ENCODE assay signal across 15 cellular contexts in the genomic region with DNA sequence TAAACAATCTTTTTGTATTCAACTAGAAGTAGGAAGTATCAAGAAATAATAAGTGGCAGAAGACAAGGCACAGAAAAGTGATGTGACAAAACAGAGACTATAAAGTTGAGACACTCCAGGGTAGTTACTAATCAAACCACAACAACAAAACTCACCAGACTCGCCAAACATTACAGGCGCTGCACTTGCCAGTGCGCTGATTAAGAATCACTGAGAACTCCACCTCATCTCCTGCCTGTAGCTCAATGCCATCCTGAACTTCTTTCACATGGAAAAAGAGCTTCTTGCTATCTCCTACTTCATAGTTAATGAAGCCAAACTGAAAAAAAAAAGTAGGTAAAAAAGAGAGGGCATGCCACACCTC. TPM values are rescaled to one million over a fixed set of nuclear protein-coding genes. Genes with fewer than 3 reads are reported as not detected.
DNase-seq lines count a peak whose midpoint lies in the region; ATAC-seq and TF ChIP-seq lines count a peak whose summit lies in the region.
"Had no signal": no experiment of that assay in that cellular context is flagged by ENCODE, and none has a peak within 500 bp of the region (broad histone marks: within the 10 kb centered on the region; RNA-seq: fewer than 3 reads in every experiment).

No MANE protein-coding gene starts in this region.

- 72 to 91% methylated on average over 3 of the region's 3 CpGs for WGBS in esophagus, 2 donors

- DNase-seq in activated T-cell treated with anti-CD3 and anti-CD28 coated beads, Interleukin-2, amount 50 U/mL, for 24 hours, result no peak
- DNase-seq in activated T-cell treated with anti-CD3 and anti-CD28 coated beads, Interleukin-2, amount 50 U/mL, for 4 hours, result no peak
- DNase-seq in RKO (ENCODE audit: low spot score), result peak; percentile 56
- DNase-seq in GM20000 (ENCODE audit: low spot score), result no peak
- DNase-seq in NCI-H526 treated with DMSO at 0.1 percent for 48 hours (lab: John Stamatoyannopoulos, UW), result no peak
- DNase-seq in amniotic stem cell (lab: John Stamatoyannopoulos, UW), result no peak
- DNase-seq: activated B cell treated with CpG ODN at 0.5 μM for 24 hours, DMS153, NCI-H1092 treated with DMSO at 0.1 percent for 48 hours, SW 1271, upper lobe of right lung had no signal

- H3K27ac ChIP-seq in esophagus (ENCODE audit: low read depth in 2 of 2, low read length in 1 of 2), result peak overlapping the region; percentile 29 to 52
- peak overlapping the region in 11 of 21 experiments; percentile 9 to 65 (median 56) for H3K27ac ChIP-seq in skin epidermis
- H3K27ac ChIP-seq: upper lobe of right lung had no signal

- no peak overlapping the region for H3K4me3 Mint-ChIP-seq in activated T-cell treated with anti-CD3 and anti-CD28 coated beads, Interleukin-2, amount 50 U/mL, for 24 hours
- H3K4me3 Mint-ChIP-seq in activated T-cell treated with anti-CD3 and anti-CD28 coated beads, Interleukin-2, amount 50 U/mL, for 4 hours, result no peak overlapping the region
- H3K4me3 Mint-ChIP-seq: activated B cell treated with CpG ODN at 0.5 μM for 24 hours had no signal

- H3K9me3 ChIP-seq in esophagus (ENCODE audit: control insufficient read depth in 2 of 2, insufficient read depth in 1 of 2, low read depth in 1 of 2, low read length in 1 of 2), result no peaks in the 10 kb centered on the region
- H3K9me3 ChIP-seq: upper lobe of right lung had no signal

- peaks cover 88% of the 10 kb centered on the region for H3K36me3 Mint-ChIP-seq in activated T-cell treated with anti-CD3 and anti-CD28 coated beads, Interleukin-2, amount 50 U/mL, for 24 hours (ENCODE audit: low read depth)
- peaks cover 55% of the 10 kb centered on the region for H3K36me3 Mint-ChIP-seq in activated T-cell treated with anti-CD3 and anti-CD28 coated beads, Interleukin-2, amount 50 U/mL, for 4 hours (ENCODE audit: insufficient read depth)

- no peak for ATAC-seq in activated T-cell treated with anti-CD3 and anti-CD28 coated beads, Interleukin-2, amount 50 U/mL, for 4 hours
- ATAC-seq: upper lobe of right lung had no signal

- peaks cover 42% of the 10 kb centered on the region for H3K4me1 Mint-ChIP-seq in activated T-cell treated with anti-CD3 and anti-CD28 coated beads, Interleukin-2, amount 50 U/mL, for 24 hours (ENCODE audit: low read depth)
- H3K4me1 Mint-ChIP-seq in activated T-cell treated with anti-CD3 and anti-CD28 coated beads, Interleukin-2, amount 50 U/mL, for 4 hours (ENCODE audit: low read depth), result peaks cover 19% of the 10 kb centered on the region

- peaks cover 14 to 16% of the 10 kb centered on the region in 2 donors for H3K36me3 ChIP-seq in esophagus (ENCODE audit: control insufficient read depth in 2 of 2, insufficient read depth in 2 of 2, low read length in 1 of 2)

- no peaks in the 10 kb centered on the region for H3K4me1 ChIP-seq in esophagus (ENCODE audit: control insufficient read depth in 2 of 2, insufficient read depth in 2 of 2, low read length in 1 of 2)

- H3K27me3 ChIP-seq in esophagus (ENCODE audit: control insufficient read depth in 1 of 2, insufficient read depth in 2 of 2, low read length in 2 of 2), result no peaks in the 10 kb centered on the region
- H3K27me3 ChIP-seq: upper lobe of right lung had no signal

- H3K27ac Mint-ChIP-seq in activated T-cell treated with anti-CD3 and anti-CD28 coated beads, Interleukin-2, amount 50 U/mL, for 24 hours, result peak overlapping the region; percentile 88
- H3K27ac Mint-ChIP-seq: activated B cell treated with CpG ODN at 0.5 μM for 24 hours had no signal

- no peak for TF ChIP-seq CTCF in GM20000 (IDR thresholded peaks at IDR 0.05; ENCODE audit: extremely low read depth, missing control alignments)

- peak overlapping the region in 1 of 2 donors; percentile 11 for H3K4me3 ChIP-seq in esophagus (ENCODE audit: low read depth in 1 of 2, low read length in 2 of 2)
- H3K4me3 ChIP-seq in skin epidermis, result no peak overlapping the region
- H3K4me3 ChIP-seq: lung, upper lobe of right lung had no signal

- H3K27me3 Mint-ChIP-seq in activated T-cell treated with anti-CD3 and anti-CD28 coated beads, Interleukin-2, amount 50 U/mL, for 24 hours, result no peaks in the 10 kb centered on the region
- H3K27me3 Mint-ChIP-seq in activated T-cell treated with anti-CD3 and anti-CD28 coated beads, Interleukin-2, amount 50 U/mL, for 4 hours (ENCODE audit: low read depth), result no peaks in the 10 kb centered on the region
- H3K27me3 Mint-ChIP-seq: activated B cell treated with CpG ODN at 0.5 μM for 24 hours had no signal

- H3K9me3 Mint-ChIP-seq in activated T-cell treated with anti-CD3 and anti-CD28 coated beads, Interleukin-2, amount 50 U/mL, for 24 hours, result no peaks in the 10 kb centered on the region
- no peaks in the 10 kb centered on the region for H3K9me3 Mint-ChIP-seq in activated T-cell treated with anti-CD3 and anti-CD28 coated beads, Interleukin-2, amount 50 U/mL, for 4 hours
- H3K9me3 Mint-ChIP-seq: activated B cell treated with CpG ODN at 0.5 μM for 24 hours had no signal

RNA-seq across cellular contexts. Expression of a gene that starts 2.8 kb away (rescaled TPM):
- total RNA-seq in activated T-cell treated with anti-CD3 and anti-CD28 coated beads, Interleukin-2, amount 50 U/mL, for 4 hours, result 10 to 100 TPM; 64.5 to 70.3 (median 67.6) TPM
- 10 to 100 TPM; 12.7 to 12.8 TPM for polyA plus RNA-seq in esophagus

RNA-seq across cellular contexts. Expression of a gene that starts 24.1 kb away (rescaled TPM):
- not detected for total RNA-seq in activated T-cell treated with anti-CD3 and anti-CD28 coated beads, Interleukin-2, amount 50 U/mL, for 4 hours
- under 1 TPM; 0.11 to 0.18 TPM for polyA plus RNA-seq in esophagus
- total RNA-seq: activated B cell treated with CpG ODN at 0.5 μM for 24 hours, epithelial cell of proximal tubule, upper lobe of right lung had no signal
- polyA plus RNA-seq: lung had no signal

RNA-seq across cellular contexts. Expression of a gene that starts 38.4 kb away (rescaled TPM):
- 100 to 1,000 TPM; 460 to 486 (median 469) TPM for total RNA-seq in activated T-cell treated with anti-CD3 and anti-CD28 coated beads, Interleukin-2, amount 50 U/mL, for 4 hours
- 100 to 1,000 TPM in 1 of 2 donors, 10 to 100 TPM in 1; 77.0 to 146 TPM for polyA plus RNA-seq in esophagus

RNA-seq across cellular contexts. Expression of a gene that starts 49.6 kb away (rescaled TPM):
- total RNA-seq in activated T-cell treated with anti-CD3 and anti-CD28 coated beads, Interleukin-2, amount 50 U/mL, for 4 hours, result under 1 TPM; 0.20 to 0.27 (median 0.21) TPM
- 10 to 100 TPM; 21.4 to 35.6 TPM for polyA plus RNA-seq in esophagus
